Comparison of ENCODE assay signal across 8 cellular contexts in the genomic region with DNA sequence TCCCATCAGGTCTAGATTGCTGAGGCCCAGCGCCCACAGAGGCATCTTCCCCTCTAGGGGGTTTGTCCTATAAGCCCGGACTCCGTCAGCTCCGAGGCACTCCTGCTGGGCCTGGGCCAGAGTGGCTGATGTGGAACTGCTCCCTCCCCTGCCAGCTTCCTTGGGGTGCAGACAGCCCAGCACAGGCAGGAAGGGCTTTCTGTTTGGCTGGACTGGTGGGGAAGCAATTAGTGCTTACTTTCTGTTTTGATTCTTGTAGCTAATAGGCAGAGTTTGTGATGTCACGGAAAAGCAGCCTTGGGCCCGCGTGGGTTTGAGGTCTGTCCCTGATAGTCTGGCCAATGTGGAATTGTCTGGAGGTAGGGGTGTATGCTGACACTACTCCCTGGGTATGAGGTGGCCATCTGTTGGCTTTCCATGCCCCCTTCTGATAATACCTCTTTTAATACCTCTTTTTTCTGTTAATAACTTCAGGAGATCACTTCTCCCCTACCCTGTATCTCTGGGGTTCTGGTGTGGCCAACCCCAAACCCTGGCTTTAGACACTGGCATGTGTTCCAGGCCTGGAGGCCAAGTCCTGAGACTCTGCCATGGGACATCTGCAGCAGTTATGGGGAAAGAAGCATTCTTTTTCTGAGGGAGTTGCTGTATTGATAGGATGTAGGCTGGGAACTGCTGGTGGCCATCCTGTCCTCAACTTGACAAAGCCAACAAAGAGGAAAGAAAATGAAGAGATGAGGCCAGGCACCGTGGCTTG.
A peak's percentile ranks its signal among the peaks of the same experiment; 100 is the strongest.
DNase-seq lines count a peak whose midpoint lies in the region; TF ChIP-seq lines count a peak whose summit lies in the region.

No MANE protein-coding gene starts in this region.

- TF ChIP-seq CTCF in nephron progenitor cell (IDR thresholded peaks at IDR 0.05): no peak

- in situ Hi-C loops in HAP-1 (cut with MboI; ENCODE audit: low sequenced_read_pairs): no loop called here

- peak overlapping the region; percentile 60 for H3K4me3 Mint-ChIP-seq in dendritic cell treated with granulocyte-macrophage colony-stimulating factor and Interleukin-4, amounts not matched to agents 40 ng/mL and 50 ng/mL, for 4 days
- H3K4me3 Mint-ChIP-seq in nephron progenitor cell: no peak overlapping the region

- intact Hi-C loops in dendritic cell treated with granulocyte-macrophage colony-stimulating factor and Interleukin-4, amounts not matched to agents 40 ng/mL and 50 ng/mL, for 4 days (cut with micrococcal nuclease): no loop called here

- no peak for TF ChIP-seq POLR2A in erythroblast (IDR thresholded peaks at IDR 0.05; ENCODE audit: low read length)

- H3K9me3 Mint-ChIP-seq in dendritic cell treated with granulocyte-macrophage colony-stimulating factor and Interleukin-4, amounts not matched to agents 40 ng/mL and 50 ng/mL, for 4 days: no peaks in the 10 kb centered on the region
- no peaks in the 10 kb centered on the region for H3K9me3 Mint-ChIP-seq in nephron progenitor cell

- peaks cover 80% of the 10 kb centered on the region for H3K4me1 Mint-ChIP-seq in dendritic cell treated with granulocyte-macrophage colony-stimulating factor and Interleukin-4, amounts not matched to agents 40 ng/mL and 50 ng/mL, for 4 days (ENCODE audit: low read depth)
- peaks cover 8% of the 10 kb centered on the region for H3K4me1 Mint-ChIP-seq in nephron progenitor cell

- H3K27ac Mint-ChIP-seq in dendritic cell treated with granulocyte-macrophage colony-stimulating factor and Interleukin-4, amounts not matched to agents 40 ng/mL and 50 ng/mL, for 4 days: peak overlapping the region; percentile 92
- H3K27ac Mint-ChIP-seq in nephron progenitor cell: peak overlapping the region; percentile 16

- no peaks in the 10 kb centered on the region for H3K27me3 ChIP-seq in HAP-1 (ENCODE audit: low read depth)

- no peaks in the 10 kb centered on the region for H3K27me3 Mint-ChIP-seq in dendritic cell treated with granulocyte-macrophage colony-stimulating factor and Interleukin-4, amounts not matched to agents 40 ng/mL and 50 ng/mL, for 4 days
- H3K27me3 Mint-ChIP-seq in nephron progenitor cell (ENCODE audit: low read depth, poor library complexity): no peaks in the 10 kb centered on the region

- H3K9me3 ChIP-seq in HAP-1: no peaks in the 10 kb centered on the region

- H3K4me3 ChIP-seq in HAP-1: no peak overlapping the region

- DNase-seq in Ammon's horn (ENCODE audit: low spot score): peak; percentile 78
- peak; percentile 28 to 34 for DNase-seq in Kasumi-1 (lab: John Stamatoyannopoulos, UW)
- DNase-seq in nephron progenitor cell: no peak
- no peak for DNase-seq in erythroblast (lab: John Stamatoyannopoulos, UW)
- no peak for DNase-seq in HAP-1 (ENCODE audit: low spot score in 2 of 2)
- no peak for DNase-seq in NK-92 treated with Interleukin-12 subunit alpha and Interleukin-12 subunit beta, amount 100 ng/mL, for 24 hours (lab: John Stamatoyannopoulos, UW)
- DNase-seq in DMS53 treated with DMSO at 0.1 percent for 48 hours (lab: John Stamatoyannopoulos, UW; ENCODE audit: unreplicated experiment): no peak

- no peaks in the 10 kb centered on the region for H3K36me3 Mint-ChIP-seq in dendritic cell treated with granulocyte-macrophage colony-stimulating factor and Interleukin-4, amounts not matched to agents 40 ng/mL and 50 ng/mL, for 4 days (ENCODE audit: low read depth)
- H3K36me3 Mint-ChIP-seq in nephron progenitor cell (ENCODE audit: low read depth): no peaks in the 10 kb centered on the region

- peaks cover 13% of the 10 kb centered on the region for H3K4me1 ChIP-seq in HAP-1

- no peaks in the 10 kb centered on the region for H3K36me3 ChIP-seq in HAP-1 (replicated peaks)

Comparison
In these comparisons a context has a peak if more than half of its experiments do, and no peak if none do; other contexts are left out.
1. DNase-seq: peak in Ammon's horn (single experiment) and Kasumi-1 (2 of 2); none in nephron progenitor cell (single experiment), erythroblast (0 of 2), HAP-1 (0 of 2), NK-92 treated with Interleukin-12 subunit alpha and Interleukin-12 subunit beta, amount 100 ng/mL, for 24 hours (single experiment) and DMS53 treated with DMSO at 0.1 percent for 48 hours (single experiment).